In the genomic region with DNA sequence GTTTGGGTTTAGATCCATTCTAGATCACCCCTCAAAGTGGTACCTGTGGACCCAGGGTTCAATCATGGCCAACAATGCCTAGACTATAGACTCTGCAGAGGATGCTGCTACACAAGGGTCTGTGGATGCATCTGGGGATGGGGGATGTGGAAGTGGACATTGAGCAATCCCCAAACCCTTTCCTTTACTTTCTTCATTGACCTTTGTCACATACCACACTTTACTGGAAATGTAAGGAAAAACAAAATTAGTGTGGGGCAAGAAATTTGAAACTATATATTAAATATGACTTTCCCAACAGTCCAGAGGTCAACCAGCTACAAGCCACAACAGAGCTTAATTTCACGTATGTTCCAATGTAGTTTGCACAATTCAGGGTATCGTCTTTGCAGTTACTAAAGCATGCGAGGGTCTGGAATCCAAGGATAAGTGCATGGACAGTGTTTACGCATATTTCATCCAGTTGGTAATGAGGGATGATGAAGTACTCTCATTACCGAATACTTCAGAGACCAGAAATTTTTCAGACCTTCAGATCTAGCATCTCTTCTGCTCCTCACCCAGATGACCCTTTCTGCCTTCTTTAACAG, we compare ENCODE assay signal across 22 cellular contexts. TPM values are rescaled to one million over a fixed set of nuclear protein-coding genes. Genes with fewer than 3 reads are reported as not detected.
DNase-seq lines count a peak whose midpoint lies in the region; ATAC-seq lines count a peak whose summit lies in the region.
"Had no signal": no experiment of that assay in that cellular context is flagged by ENCODE, and none has a peak within 500 bp of the region (broad histone marks: within the 10 kb centered on the region; RNA-seq: fewer than 3 reads in every experiment).

No MANE protein-coding gene starts in this region.

- no peak overlapping the region for H3K4me2 ChIP-seq in trophoblast cell (ENCODE audit: low read length)
- H3K4me2 ChIP-seq: BLaER1 had no signal

- H4K8ac ChIP-seq in trophoblast cell (ENCODE audit: low read depth, low read length) = no peak overlapping the region

- no peaks in the 10 kb centered on the region for H3K4me1 ChIP-seq in trophoblast cell (ENCODE audit: control insufficient read depth in 1 of 2, insufficient read depth in 2 of 2, low read length in 2 of 2)
- H3K4me1 ChIP-seq: BE2C, BLaER1 had no signal

- no peak overlapping the region for H2BK5ac ChIP-seq in trophoblast cell (ENCODE audit: low read depth, low read length, poor library complexity)

- no peak overlapping the region for H3K23ac ChIP-seq in trophoblast cell (ENCODE audit: low read length)

- no peak overlapping the region for H3K4ac ChIP-seq in trophoblast cell (ENCODE audit: low read depth, low read length)

- H4K91ac ChIP-seq in trophoblast cell (ENCODE audit: low read depth, low read length) = no peak overlapping the region

- H4K12ac ChIP-seq in trophoblast cell (ENCODE audit: low read depth, low read length) = no peak overlapping the region

- ATAC-seq in esophagus mucosa = no peak
- ATAC-seq in GM18517 (IDR thresholded peaks at IDR 0.05; ENCODE audit: unreplicated experiment) = no peak
- ATAC-seq: GM12878 had no signal

- H3K79me2 ChIP-seq in trophoblast cell (ENCODE audit: control insufficient read depth, insufficient read depth, low read length, poor library complexity) = no peaks in the 10 kb centered on the region

- no peaks in the 10 kb centered on the region for H3K36me3 ChIP-seq in trophoblast cell (ENCODE audit: control insufficient read depth in 1 of 2, insufficient read depth in 2 of 2, low read length in 2 of 2)
- H3K36me3 ChIP-seq: BE2C, BLaER1 had no signal

- no peaks in the 10 kb centered on the region for H3K79me1 ChIP-seq in trophoblast cell (ENCODE audit: low read length)

- DNase-seq in amniotic epithelial cell (ENCODE audit: low read depth) (peak; percentile 20), fibroblast of gingiva (ENCODE audit: low read depth) (peak; percentile 50), trophoblast cell (peak; percentile 11 to 74)
- DNase-seq: 8988T; ACHN; BE2C; C1 segment of cervical spinal cord; CD4-positive, alpha-beta memory T cell; CD4-positive, CD25-positive, alpha-beta regulatory T cell; CD8-positive, alpha-beta memory T cell; COR-L47; DMS 273 treated with DMSO at 0.1 percent for 48 hours; DMS153; DMS53; DMS79; DND-41; EL; GDM1 had no signal

- H3K14ac ChIP-seq in trophoblast cell (ENCODE audit: low read length) = no peak overlapping the region

- WGBS in trophoblast cell (ENCODE audit: extremely low coverage, insufficient coverage, insufficient read length) = no CpG with 5 or more reads among the region's 5 CpGs

- no peak overlapping the region for H3K27ac ChIP-seq in trophoblast cell (ENCODE audit: low read depth, low read length)
- H3K27ac ChIP-seq: BLaER1 had no signal

- no peak overlapping the region for H3K9ac ChIP-seq in trophoblast cell (ENCODE audit: low read length)
- H3K9ac ChIP-seq: BLaER1 had no signal

- no peak overlapping the region for H3K18ac ChIP-seq in trophoblast cell (ENCODE audit: low read length)

- no peak overlapping the region for H2AK5ac ChIP-seq in trophoblast cell (ENCODE audit: low read length)

- H3K4me3 ChIP-seq in trophoblast cell (ENCODE audit: low read depth, low read length) = no peak overlapping the region
- H3K4me3 ChIP-seq: BLaER1, GM12878 had no signal

- no peak overlapping the region for H2BK12ac ChIP-seq in trophoblast cell (ENCODE audit: low read length)

- H2AFZ ChIP-seq in trophoblast cell (ENCODE audit: insufficient read depth, low read length, poor library complexity) = no peak overlapping the region

- H3K9me3 ChIP-seq in trophoblast cell (ENCODE audit: insufficient read depth, low read depth, low read length) = no peaks in the 10 kb centered on the region
- H3K9me3 ChIP-seq: BE2C, BLaER1 had no signal

- no peak overlapping the region for H2BK120ac ChIP-seq in trophoblast cell (ENCODE audit: insufficient read depth, low read length, poor library complexity)

- no peaks in the 10 kb centered on the region for H3K27me3 ChIP-seq in trophoblast cell (ENCODE audit: insufficient read depth, low read length)
- H3K27me3 ChIP-seq: BE2C, BLaER1 had no signal

RNA-seq across cellular contexts. Expression of gene CASD1, which starts 33.3 kb away (rescaled TPM):
- 11.1 and 11.9 TPM in 2 replicates for polyA plus RNA-seq in trophoblast cell (2013)
- total RNA-seq in esophagus mucosa = 6.8 TPM
